Comparison of ENCODE assay signal across 1 cellular context in the genomic region with DNA sequence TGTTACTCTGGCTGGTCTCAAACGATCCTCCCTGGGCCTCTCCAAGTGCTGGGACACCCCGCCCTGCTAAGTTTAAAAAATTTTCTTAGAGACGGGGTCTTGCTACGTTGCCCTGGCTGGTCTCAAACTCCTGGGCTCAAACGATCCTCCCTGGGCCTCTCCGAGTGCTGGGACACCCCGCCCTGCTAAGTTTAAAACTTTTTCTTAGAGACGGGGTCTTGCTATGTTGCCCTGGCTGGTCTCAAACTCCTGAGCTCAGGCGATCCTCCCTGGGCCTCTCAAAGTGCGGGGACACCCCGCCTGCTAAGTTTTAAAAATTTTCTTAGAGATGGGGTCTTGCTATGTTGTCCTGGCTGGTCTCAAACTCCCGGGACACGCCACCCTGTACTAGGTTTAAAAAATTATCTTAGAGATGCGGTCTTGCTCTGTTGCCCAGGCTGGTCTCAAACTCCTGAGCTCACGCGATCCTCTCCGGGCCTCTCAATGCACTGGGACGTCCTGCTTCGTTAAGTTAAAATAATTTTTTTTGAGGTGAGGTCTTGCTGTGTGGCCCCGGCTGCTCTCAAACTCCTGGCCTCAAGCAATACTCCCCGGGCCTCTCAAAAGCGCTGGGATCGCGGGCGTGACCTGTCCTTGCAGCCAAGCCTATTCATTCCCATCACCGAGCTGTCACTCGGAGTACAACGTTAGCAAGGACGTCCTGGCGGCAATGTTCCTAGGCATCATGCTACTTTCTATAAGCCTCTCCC.
TF ChIP-seq lines count a peak whose summit lies in the region.

No MANE protein-coding gene starts in this region.

TF ChIP-seq in SK-N-SH treated with all-trans-retinoic acid at 6 μM for 48 hours, 23 proteins besides CTCF, POLR2A, EP300 and RAD21 (continued from another document):
- TF ChIP-seq ZFP30 (CRISPR knock-in tag; IDR thresholded peaks at IDR 0.05), result no peak
TF ChIP-seq in SK-N-SH treated with all-trans-retinoic acid at 6 μM for 48 hours: peak in this region for 0.
